Comparison of ENCODE assay signal across 16 cellular contexts in the genomic region with DNA sequence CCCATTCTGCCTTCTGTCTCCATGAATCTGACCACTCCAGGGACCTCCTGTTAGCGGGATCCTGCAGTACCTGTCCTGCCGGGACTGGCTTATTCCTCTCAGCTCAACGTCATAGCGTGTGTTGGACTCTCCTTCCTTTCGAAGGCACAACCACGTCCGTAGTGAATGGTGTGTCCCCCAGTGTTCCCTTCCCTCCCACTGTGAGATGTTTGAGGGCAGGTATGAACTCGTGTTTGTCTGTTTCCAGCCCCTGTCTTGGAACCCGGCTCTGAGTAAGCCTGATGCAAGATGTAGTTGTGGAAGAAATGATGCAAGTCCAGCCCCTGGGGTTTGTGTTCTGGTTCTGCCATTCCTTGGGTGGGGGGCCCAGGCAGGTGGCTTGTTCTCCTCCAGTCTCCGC. TPM values are rescaled to one million over a fixed set of nuclear protein-coding genes. Genes with fewer than 3 reads are reported as not detected.
DNase-seq lines count a peak whose midpoint lies in the region; ATAC-seq, FAIRE-seq and TF ChIP-seq lines count a peak whose summit lies in the region.
"Had no signal": no experiment of that assay in that cellular context is flagged by ENCODE, and none has a peak within 500 bp of the region (broad histone marks: within the 10 kb centered on the region; RNA-seq: fewer than 3 reads in every experiment).

No MANE protein-coding gene starts in this region.

- no peaks in the 10 kb centered on the region for H3K27me3 Mint-ChIP-seq in activated naive CD4-positive, alpha-beta T cell treated with anti-CD3 and anti-CD28 coated beads for 36 hours (ENCODE audit: low read depth)
- peaks cover 36% of the 10 kb centered on the region for H3K27me3 Mint-ChIP-seq in astrocyte (ENCODE audit: low read depth, unreplicated experiment)

- no peak overlapping the region for H2BK5ac ChIP-seq in mesendoderm (ENCODE audit: low read length)

- H4K5ac ChIP-seq in mesendoderm (ENCODE audit: low read length): no peak overlapping the region

- no peak for FAIRE-seq in astrocyte (lab: Jason Lieb, UNC)
- FAIRE-seq: GM12878, GM18507 had no signal

- CTCF ChIA-PET in activated naive CD4-positive, alpha-beta T cell treated with anti-CD3 and anti-CD28 coated beads for 36 hours (lab: Charles Lee): no interaction called here

- H3K4me2 ChIP-seq in astrocyte (ENCODE audit: low read length): no peak overlapping the region
- H3K4me2 ChIP-seq in mesendoderm (ENCODE audit: low read length): no peak overlapping the region

- WGBS in mesendoderm (ENCODE audit: extremely low coverage, insufficient coverage, low lambda C conversion rate): no CpG with 5 or more reads among the region's 10 CpGs

- H3K4me1 Mint-ChIP-seq in activated naive CD4-positive, alpha-beta T cell treated with anti-CD3 and anti-CD28 coated beads for 36 hours (ENCODE audit: low read depth): no peaks in the 10 kb centered on the region
- H3K4me1 Mint-ChIP-seq in astrocyte (ENCODE audit: low read depth, unreplicated experiment): no peaks in the 10 kb centered on the region
- H3K4me1 Mint-ChIP-seq: CD8-positive, alpha-beta memory T cell had no signal

- no peak overlapping the region for H2BK120ac ChIP-seq in mesendoderm (ENCODE audit: low read depth, low read length)

- no peak overlapping the region for H3K4me3 Mint-ChIP-seq in activated naive CD4-positive, alpha-beta T cell treated with anti-CD3 and anti-CD28 coated beads for 36 hours
- H3K4me3 Mint-ChIP-seq in astrocyte (ENCODE audit: unreplicated experiment): no peak overlapping the region
- H3K4me3 Mint-ChIP-seq: CD8-positive, alpha-beta memory T cell had no signal

- peak; percentile 1 for DNase-seq in activated naive CD4-positive, alpha-beta T cell treated with anti-CD3 and anti-CD28 coated beads, Interleukin-2, amount 50 U/mL, for 16 hours
- no peak for DNase-seq in activated naive CD4-positive, alpha-beta T cell treated with anti-CD3 and anti-CD28 coated beads for 36 hours
- DNase-seq in astrocyte (ENCODE audit: low read depth): no peak
- DNase-seq in mesendoderm: peak; percentile 19
- peak; percentile 19 for DNase-seq in upper lobe of right lung
- DNase-seq in stimulated activated CD4-positive, alpha-beta T cell treated with anti-CD3 and anti-CD28 coated beads, Interleukin-12 subunit alpha, Interleukin-12 subunit beta, amount 100 ng/mL, for 4 hours: no peak
- DNase-seq: CD8-positive, alpha-beta memory T cell; DMS79 had no signal

- no peak overlapping the region for H3K27ac ChIP-seq in astrocyte (ENCODE audit: low read depth, low read length)
- H3K27ac ChIP-seq in mesendoderm (ENCODE audit: low read depth, low read length): no peak overlapping the region
- H3K27ac ChIP-seq in upper lobe of right lung: no peak overlapping the region
- H3K27ac ChIP-seq: 22Rv1, HL-60 had no signal

- intact Hi-C loops in activated naive CD4-positive, alpha-beta T cell treated with anti-CD3 and anti-CD28 coated beads for 36 hours (cut with micrococcal nuclease): no loop called here
- intact Hi-C loops in upper lobe of right lung (cut with DNase I): no loop called here

- H3K9ac ChIP-seq in astrocyte (ENCODE audit: low read length) (no peak overlapping the region), mesendoderm (ENCODE audit: low read length) (no peak overlapping the region)

- no peak overlapping the region for H4K8ac ChIP-seq in mesendoderm (ENCODE audit: low read depth, low read length)

- H3K9me3 ChIP-seq in astrocyte (ENCODE audit: insufficient read depth, low read depth, low read length): no peaks in the 10 kb centered on the region
- no peaks in the 10 kb centered on the region for H3K9me3 ChIP-seq in upper lobe of right lung
- H3K9me3 ChIP-seq: Caco-2 had no signal

- H2AK5ac ChIP-seq in mesendoderm (ENCODE audit: low read length): no peak overlapping the region

- H3K79me2 ChIP-seq in astrocyte (ENCODE audit: insufficient read depth, low read length): no peaks in the 10 kb centered on the region
- no peaks in the 10 kb centered on the region for H3K79me2 ChIP-seq in mesendoderm (ENCODE audit: control insufficient read depth, insufficient read depth, low read length)

- no peaks in the 10 kb centered on the region for H3K36me3 ChIP-seq in astrocyte (ENCODE audit: insufficient read depth, low read length)
- H3K36me3 ChIP-seq in mesendoderm (ENCODE audit: control insufficient read depth, insufficient read depth, low read length): no peaks in the 10 kb centered on the region
- no peaks in the 10 kb centered on the region for H3K36me3 ChIP-seq in upper lobe of right lung

- H3K4ac ChIP-seq in mesendoderm (ENCODE audit: low read depth, low read length): no peak overlapping the region

- no peak overlapping the region for H2BK15ac ChIP-seq in mesendoderm (replicated peaks; ENCODE audit: low read depth)

- TF ChIP-seq CTCF in astrocyte (IDR thresholded peaks at IDR 0.05; ENCODE audit: insufficient read depth, low read depth, low read length) (no peak), upper lobe of right lung (IDR thresholded peaks at IDR 0.05) (no peak)

- H3K56ac ChIP-seq in mesendoderm (ENCODE audit: low read length): no peak overlapping the region

- no peak overlapping the region for H2AFZ ChIP-seq in astrocyte (ENCODE audit: low read depth, low read length)

- H3K4me3 ChIP-seq in astrocyte (ENCODE audit: insufficient read depth, low read depth, low read length) (no peak overlapping the region), mesendoderm (ENCODE audit: low read length) (no peak overlapping the region), upper lobe of right lung (no peak overlapping the region)
- H3K4me3 ChIP-seq: GM12878 had no signal

- H3K23ac ChIP-seq in mesendoderm (ENCODE audit: low read length): no peak overlapping the region

- no peaks in the 10 kb centered on the region for H4K20me1 ChIP-seq in astrocyte (ENCODE audit: insufficient read depth, low read length)

- ATAC-seq in upper lobe of right lung (no peak), GM21737 (IDR thresholded peaks at IDR 0.05; ENCODE audit: unreplicated experiment) (no peak), GM18517 (IDR thresholded peaks at IDR 0.05; ENCODE audit: unreplicated experiment) (no peak)
- ATAC-seq: GM12878, HCT116 had no signal

- H3K27ac Mint-ChIP-seq in activated naive CD4-positive, alpha-beta T cell treated with anti-CD3 and anti-CD28 coated beads for 36 hours: no peak overlapping the region
- peak overlapping the region; percentile 6 for H3K27ac Mint-ChIP-seq in astrocyte (ENCODE audit: unreplicated experiment)
- H3K27ac Mint-ChIP-seq: CD8-positive, alpha-beta memory T cell had no signal

- no peaks in the 10 kb centered on the region for H3K36me3 Mint-ChIP-seq in activated naive CD4-positive, alpha-beta T cell treated with anti-CD3 and anti-CD28 coated beads for 36 hours (ENCODE audit: low read depth)
- H3K36me3 Mint-ChIP-seq in astrocyte (ENCODE audit: low read depth, unreplicated experiment): no peaks in the 10 kb centered on the region

- H3K9me3 Mint-ChIP-seq in activated naive CD4-positive, alpha-beta T cell treated with anti-CD3 and anti-CD28 coated beads for 36 hours: no peaks in the 10 kb centered on the region
- H3K9me3 Mint-ChIP-seq in astrocyte (ENCODE audit: unreplicated experiment): peaks cover 9% of the 10 kb centered on the region
- H3K9me3 Mint-ChIP-seq: CD8-positive, alpha-beta memory T cell had no signal

- H3K4me1 ChIP-seq in astrocyte (ENCODE audit: insufficient read depth, low read length): peaks cover 16% of the 10 kb centered on the region
- H3K4me1 ChIP-seq in mesendoderm (ENCODE audit: control insufficient read depth, low read depth, low read length): no peaks in the 10 kb centered on the region
- H3K4me1 ChIP-seq in upper lobe of right lung: peaks cover 8% of the 10 kb centered on the region

- no peak overlapping the region for H3K18ac ChIP-seq in mesendoderm (ENCODE audit: low read length)

- no peaks in the 10 kb centered on the region for H3K79me1 ChIP-seq in mesendoderm (ENCODE audit: low read length)

- H3K27me3 ChIP-seq in astrocyte (ENCODE audit: insufficient read depth, low read length) (no peaks in the 10 kb centered on the region), mesendoderm (ENCODE audit: insufficient read depth, low read length, poor library complexity) (no peaks in the 10 kb centered on the region), upper lobe of right lung (no peaks in the 10 kb centered on the region)

RNA-seq across cellular contexts. Expression of gene MYEOV, which starts 10.5 kb away (rescaled TPM):
- total RNA-seq in activated naive CD4-positive, alpha-beta T cell treated with anti-CD3 and anti-CD28 coated beads for 36 hours: under 1 TPM in 1 of 2 experiments, not detected in 1; 0.35 TPM
- not detected in 2 replicates for total RNA-seq in astrocyte
- polyA plus RNA-seq in mesendoderm (2013, experiment 1 of 2): 0.08 TPM
- polyA plus RNA-seq in mesendoderm (2013, experiment 2 of 2): 0.04 TPM
- total RNA-seq in upper lobe of right lung: 0.23 TPM
- polyA plus RNA-seq: CD8-positive, alpha-beta memory T cell had no signal

Comparison
In these comparisons a context has a peak if more than half of its experiments do, and no peak if none do; other contexts are left out.
1. DNase-seq: peak in activated naive CD4-positive, alpha-beta T cell treated with anti-CD3 and anti-CD28 coated beads, Interleukin-2, amount 50 U/mL, for 16 hours (single experiment), mesendoderm (single experiment) and upper lobe of right lung (single experiment); none in activated naive CD4-positive, alpha-beta T cell treated with anti-CD3 and anti-CD28 coated beads for 36 hours (single experiment), astrocyte (single experiment) and stimulated activated CD4-positive, alpha-beta T cell treated with anti-CD3 and anti-CD28 coated beads, Interleukin-12 subunit alpha, Interleukin-12 subunit beta, amount 100 ng/mL, for 4 hours (single experiment).